In genomic region chr3:51390186-51390585, GRCh38 we compare ENCODE assay signal across 8 cellular contexts. TPM values are rescaled to one million over a fixed set of nuclear protein-coding genes. Genes with fewer than 3 reads are reported as not detected.
DNase-seq lines count a peak whose midpoint lies in the region; ATAC-seq, FAIRE-seq and TF ChIP-seq lines count a peak whose summit lies in the region.

No MANE protein-coding gene starts in this region.

- peak overlapping the region; percentile 40 for H2AFZ ChIP-seq in MM.1S (ENCODE audit: low read length)

- peaks cover 19% of the 10 kb centered on the region for H3K36me3 Mint-ChIP-seq in CD4-positive, CD25-positive, alpha-beta regulatory T cell
- H3K36me3 Mint-ChIP-seq in endothelial cell (ENCODE audit: low read depth, unreplicated experiment), result peaks cover 43% of the 10 kb centered on the region

- H3K9me3 ChIP-seq in CD4-positive, CD25-positive, alpha-beta regulatory T cell (ENCODE audit: control insufficient read depth in 2 of 2, low read length in 2 of 2), result no peaks in the 10 kb centered on the region
- no peaks in the 10 kb centered on the region for H3K9me3 ChIP-seq in MM.1S (replicated peaks; ENCODE audit: insufficient read depth, low read length)
- H3K9me3 ChIP-seq in pancreas, result no peaks in the 10 kb centered on the region

- peaks cover 47% of the 10 kb centered on the region for H3F3A ChIP-seq in MM.1S (ENCODE audit: insufficient read depth, low read length)

- H3K4me3 ChIP-seq in CD4-positive, CD25-positive, alpha-beta regulatory T cell (ENCODE audit: low read depth, low read length), result peak overlapping the region; percentile 43
- H3K4me3 ChIP-seq in MM.1S (ENCODE audit: low read length), result peak overlapping the region; percentile 50
- H3K4me3 ChIP-seq in pancreas, result peak overlapping the region in 1 of 4 donors; percentile 88

- peak overlapping the region; percentile 29; the same call in 1 of the 2 replicates for H3K9ac ChIP-seq in MM.1S (ENCODE audit: low read length)

- peak overlapping the region; percentile 87 for H3K4me2 ChIP-seq in MM.1S (ENCODE audit: low read depth, low read length)

- peaks cover 77% of the 10 kb centered on the region for H3K79me2 ChIP-seq in MM.1S (ENCODE audit: low read length)

- peaks cover 4% of the 10 kb centered on the region for H3K27me3 Mint-ChIP-seq in CD4-positive, CD25-positive, alpha-beta regulatory T cell
- peaks cover 19% of the 10 kb centered on the region for H3K27me3 Mint-ChIP-seq in endothelial cell (ENCODE audit: unreplicated experiment)

- peaks cover 0 to 3% (median 0%) of the 10 kb centered on the region in 7 donors for H3K9me3 Mint-ChIP-seq in CD4-positive, CD25-positive, alpha-beta regulatory T cell
- H3K9me3 Mint-ChIP-seq in endothelial cell (ENCODE audit: unreplicated experiment), result no peaks in the 10 kb centered on the region

- H3K9me2 ChIP-seq in MM.1S (replicated peaks; ENCODE audit: insufficient read depth, low read length), result no peaks in the 10 kb centered on the region

- 57 to 59% methylated on average over 7 of the region's 7 CpGs for WGBS in pancreas, 2 donors

- H3K27me3 ChIP-seq in CD4-positive, CD25-positive, alpha-beta regulatory T cell (ENCODE audit: control insufficient read depth, insufficient read depth, low read length), result no peaks in the 10 kb centered on the region
- no peaks in the 10 kb centered on the region for H3K27me3 ChIP-seq in MM.1S (replicated peaks; ENCODE audit: insufficient read depth, low read length)
- no peaks in the 10 kb centered on the region for H3K27me3 ChIP-seq in pancreas

- DNase-seq in CD4-positive, CD25-positive, alpha-beta regulatory T cell, result no peak
- no peak for DNase-seq in MM.1S
- no peak for DNase-seq in endothelial cell (ENCODE audit: low spot score)
- DNase-seq in pancreas, result peak in 1 of 6 donors; percentile 39
- no peak for DNase-seq in NCI-H2227 (lab: John Stamatoyannopoulos, UW; ENCODE audit: unreplicated experiment)
- no peak for DNase-seq in NCI-H146 treated with DMSO at 0.1 percent for 48 hours (lab: John Stamatoyannopoulos, UW; ENCODE audit: unreplicated experiment)

- H4K20me1 ChIP-seq in MM.1S (ENCODE audit: insufficient read depth, low read length), result 0 out of 2 replicates have a peak, but pooled peaks cover 8% of the 10 kb centered on the region

- no peak for ATAC-seq in CD4-positive, CD25-positive, alpha-beta regulatory T cell (ENCODE audit: low read depth in 2 of 2)
- no peak for ATAC-seq in pancreas
- no peak for ATAC-seq in GM21529 (IDR thresholded peaks at IDR 0.05; ENCODE audit: unreplicated experiment)
- no peak for ATAC-seq in GM21515 (IDR thresholded peaks at IDR 0.05; ENCODE audit: unreplicated experiment)

- H3K36me3 ChIP-seq in CD4-positive, CD25-positive, alpha-beta regulatory T cell (ENCODE audit: control insufficient read depth, insufficient read depth, low read length), result peaks cover 39% of the 10 kb centered on the region
- H3K36me3 ChIP-seq in MM.1S (replicated peaks; ENCODE audit: insufficient read depth, low read length), result peaks cover 9% of the 10 kb centered on the region
- H3K36me3 ChIP-seq in pancreas, result peaks cover 0 to 18% (median 8%) of the 10 kb centered on the region in 3 donors

- FAIRE-seq in pancreas (lab: Jason Lieb, UNC), result no peak

- peaks cover 12 to 78% (median 39%) of the 10 kb centered on the region in 4 donors for H3K4me1 Mint-ChIP-seq in CD4-positive, CD25-positive, alpha-beta regulatory T cell
- peaks cover 58% of the 10 kb centered on the region for H3K4me1 Mint-ChIP-seq in endothelial cell (ENCODE audit: unreplicated experiment)

- TF ChIP-seq CTCF in MM.1S (IDR thresholded peaks at IDR 0.05; ENCODE audit: low read length), result no peak
- no peak for TF ChIP-seq CTCF in endothelial cell (IDR thresholded peaks at IDR 0.05; ENCODE audit: unreplicated experiment)
- no peak for TF ChIP-seq CTCF in pancreas (IDR thresholded peaks at IDR 0.05)

- peak overlapping the region in 2 of 3 donors; percentile 54 to 83 for H3K27ac Mint-ChIP-seq in CD4-positive, CD25-positive, alpha-beta regulatory T cell
- H3K27ac Mint-ChIP-seq in endothelial cell (ENCODE audit: unreplicated experiment), result no peak overlapping the region

- H3K4me1 ChIP-seq in CD4-positive, CD25-positive, alpha-beta regulatory T cell (ENCODE audit: control insufficient read depth, insufficient read depth, low read length, poor library complexity, severe bottlenecking), result peaks cover 63% of the 10 kb centered on the region
- peaks cover 44% of the 10 kb centered on the region for H3K4me1 ChIP-seq in MM.1S (ENCODE audit: low read length)
- peaks cover 38 to 62% (median 53%) of the 10 kb centered on the region in 3 donors for H3K4me1 ChIP-seq in pancreas

- H3K4me3 Mint-ChIP-seq in CD4-positive, CD25-positive, alpha-beta regulatory T cell, result peak overlapping the region; percentile 75 to 92 (median 85)
- H3K4me3 Mint-ChIP-seq in endothelial cell (ENCODE audit: unreplicated experiment), result peak overlapping the region; percentile 80

- intact Hi-C loops in pancreas (cut with DNase I), result loop anchor here in 1 of 3 donors (10.0 kb wide), 1 partner anchor 415 kb away; no protein-coding TSS in a partner anchor

- H3K27ac ChIP-seq in CD4-positive, CD25-positive, alpha-beta regulatory T cell (ENCODE audit: insufficient read depth, low read length, poor library complexity, severe bottlenecking), result peak overlapping the region; percentile 82
- H3K27ac ChIP-seq in MM.1S (ENCODE audit: low read length) (peak overlapping the region; percentile 44; the same call in 1 of the 2 replicates), pancreas (peak overlapping the region; percentile 64 to 80 (median 70))

RNA-seq across cellular contexts. Expression of gene RBM15B, which starts 0.9 kb away (rescaled TPM):
- total RNA-seq in CD4-positive, CD25-positive, alpha-beta regulatory T cell, result 28.4 TPM
- polyA plus RNA-seq in CD4-positive, CD25-positive, alpha-beta regulatory T cell, result 10 to 100 TPM; 10.1 to 14.2 (median 12.0) TPM
- total RNA-seq in endothelial cell (ENCODE audit: unreplicated experiment) (50.7 TPM), pancreas (10 to 100 TPM; 12.6 to 19.0 (median 17.7) TPM)
- polyA plus RNA-seq in pancreas, result 1 to 10 TPM; 6.4 to 8.9 TPM

RNA-seq across cellular contexts. Expression of gene MANF, which starts 5.1 kb away (rescaled TPM):
- 33.9 TPM for total RNA-seq in CD4-positive, CD25-positive, alpha-beta regulatory T cell
- 10 to 100 TPM; 34.5 to 55.4 (median 43.5) TPM for polyA plus RNA-seq in CD4-positive, CD25-positive, alpha-beta regulatory T cell
- 131 TPM for total RNA-seq in endothelial cell (ENCODE audit: unreplicated experiment)
- 10 to 100 TPM; 30.6 to 62.2 (median 51.6) TPM for total RNA-seq in pancreas
- 10 to 100 TPM; 34.1 to 74.4 TPM for polyA plus RNA-seq in pancreas
